In genomic region chr1:162736633-162737067, GRCh38 we compare ENCODE assay signal across 18 cellular contexts. TPM values are rescaled to one million over a fixed set of nuclear protein-coding genes. Genes with fewer than 3 reads are reported as not detected.
A peak's percentile ranks its signal among the peaks of the same experiment; 100 is the strongest.
DNase-seq lines count a peak whose midpoint lies in the region; ATAC-seq and TF ChIP-seq lines count a peak whose summit lies in the region.
"Had no signal": no experiment of that assay in that cellular context is flagged by ENCODE, and none has a peak within 500 bp of the region (broad histone marks: within the 10 kb centered on the region; RNA-seq: fewer than 3 reads in every experiment).

No MANE protein-coding gene starts in this region.

- WGBS in H9 (ENCODE audit: extremely low coverage, insufficient read length, low lambda C conversion rate) = no CpG with 5 or more reads among the region's 3 CpGs

- no peak overlapping the region for H2AFZ ChIP-seq in H9 (ENCODE audit: low read length)

- H3K9me3 ChIP-seq in H9 (ENCODE audit: control insufficient read depth, low read depth, low read length) = no peaks in the 10 kb centered on the region

- H2BK120ac ChIP-seq in H9 (ENCODE audit: low read depth, low read length, poor library complexity, severe bottlenecking) = no peak overlapping the region

- H3K27ac ChIP-seq in H9 (ENCODE audit: insufficient read length, low read depth, low read length) = no peak overlapping the region
- H3K27ac ChIP-seq: 22Rv1 had no signal

- no peak overlapping the region for H3K18ac ChIP-seq in H9 (ENCODE audit: insufficient read length, low read depth, low read length)

- no peak overlapping the region for H2BK12ac ChIP-seq in H9 (ENCODE audit: insufficient read length, low read depth, low read length)

- ATAC-seq in GM21786 (IDR thresholded peaks at IDR 0.05; ENCODE audit: unreplicated experiment) (peak; percentile 84), HG03280 (IDR thresholded peaks at IDR 0.05; ENCODE audit: unreplicated experiment) (peak; percentile 93)
- ATAC-seq: activated T-cell treated with anti-CD3 and anti-CD28 coated beads, Interleukin-2, amount 50 U/mL, for 72 hours had no signal

- no peaks in the 10 kb centered on the region for H3K4me1 ChIP-seq in H9 (ENCODE audit: insufficient read depth, low read length)

- no peak overlapping the region for H3K4ac ChIP-seq in H9 (ENCODE audit: low read depth, low read length)

- no peak overlapping the region for H2BK5ac ChIP-seq in H9 (ENCODE audit: insufficient read length, low read length)

- H3K27me3 Mint-ChIP-seq in activated CD4-positive, alpha-beta T cell treated with anti-CD3 and anti-CD28 coated beads, Interleukin-2, amount 10 ng/mL, durations not matched to agents 24 days and 14 days = no peaks in the 10 kb centered on the region
- H3K27me3 Mint-ChIP-seq in H9 (ENCODE audit: low read depth) = no peaks in the 10 kb centered on the region; the same call in 1 of the 2 replicates
- H3K27me3 Mint-ChIP-seq: brain had no signal

- H4K5ac ChIP-seq in H9 (ENCODE audit: insufficient read length, low read depth, low read length) = no peak overlapping the region

- H4K8ac ChIP-seq in H9 (replicated peaks; ENCODE audit: insufficient read length, low read depth, low read length) = no peak overlapping the region

- no peaks in the 10 kb centered on the region for H3K23me2 ChIP-seq in H9 (ENCODE audit: insufficient read length, low read depth, low read length, poor library complexity, severe bottlenecking)

- H3K27me3 ChIP-seq in H9 (ENCODE audit: insufficient read depth, low read length) = no peaks in the 10 kb centered on the region; the same call in 1 of the 2 replicates

- no peak for TF ChIP-seq CTCF in H9 (conservative IDR thresholded peaks at IDR 0.05)

- DNase-seq in activated CD4-positive, alpha-beta T cell treated with anti-CD3 and anti-CD28 coated beads, Interleukin-2, amount 10 ng/mL, durations not matched to agents 24 days and 14 days = no peak
- no peak for DNase-seq in activated CD4-positive, alpha-beta T cell treated with anti-CD3 and anti-CD28 coated beads, Interleukin-2, amount 50 U/mL, for 4 hours
- no peak for DNase-seq in H9
- no peak for DNase-seq in C1 segment of cervical spinal cord (lab: John Stamatoyannopoulos, UW)
- DNase-seq in UCSD-AML1 (lab: John Stamatoyannopoulos, UW; ENCODE audit: unreplicated experiment) = no peak
- no peak for DNase-seq in NCI-H1930 (lab: John Stamatoyannopoulos, UW)
- DNase-seq: activated CD4-positive, CD25-positive, alpha-beta regulatory T cell treated with anti-CD3 and anti-CD28 coated beads, Interleukin-2, amount 50 U/mL, for 72 hours; activated T-cell treated with anti-CD3 and anti-CD28 coated beads, Interleukin-2, amount 50 U/mL, for 72 hours; DMS153; hypothalamus; NCI-H82; occipital lobe; SIG-M5; stimulated activated naive CD4-positive, alpha-beta T cell treated with Interleukin-2 at 50 U/mL for 16 hours had no signal

- H3K14ac ChIP-seq in H9 (ENCODE audit: insufficient read depth, low read length) = no peak overlapping the region

- H3K27ac Mint-ChIP-seq in activated CD4-positive, alpha-beta T cell treated with anti-CD3 and anti-CD28 coated beads, Interleukin-2, amount 10 ng/mL, durations not matched to agents 24 days and 14 days = peak overlapping the region; percentile 64
- H3K27ac Mint-ChIP-seq in H9 = no peak overlapping the region
- H3K27ac Mint-ChIP-seq: activated T-cell treated with anti-CD3 and anti-CD28 coated beads, Interleukin-2, amount 50 U/mL, for 72 hours; brain had no signal

- no peaks in the 10 kb centered on the region for H3K79me2 ChIP-seq in H9 (ENCODE audit: insufficient read depth, low read length)

- intact Hi-C loops in activated CD4-positive, alpha-beta T cell treated with anti-CD3 and anti-CD28 coated beads, Interleukin-2, amount 10 ng/mL, durations not matched to agents 24 days and 14 days (cut with micrococcal nuclease) = no loop called here

- H2BK20ac ChIP-seq in H9 (ENCODE audit: low read depth, low read length, poor library complexity, severe bottlenecking) = no peak overlapping the region

- no peaks in the 10 kb centered on the region for H3K79me1 ChIP-seq in H9 (ENCODE audit: insufficient read depth, low read depth, low read length, poor library complexity, severe bottlenecking)

- H3K23ac ChIP-seq in H9 (ENCODE audit: insufficient read length, low read depth, low read length) = no peak overlapping the region

- H2AK5ac ChIP-seq in H9 (ENCODE audit: insufficient read length, low read length) = no peak overlapping the region

- no peak overlapping the region for H3T11ph ChIP-seq in H9 (ENCODE audit: low read length)

- no peak overlapping the region for H3K4me3 Mint-ChIP-seq in activated CD4-positive, alpha-beta T cell treated with anti-CD3 and anti-CD28 coated beads, Interleukin-2, amount 10 ng/mL, durations not matched to agents 24 days and 14 days
- H3K4me3 Mint-ChIP-seq in H9 = no peak overlapping the region
- H3K4me3 Mint-ChIP-seq: activated T-cell treated with anti-CD3 and anti-CD28 coated beads, Interleukin-2, amount 50 U/mL, for 72 hours; brain had no signal

- no peak overlapping the region for H3K4me2 ChIP-seq in H9 (ENCODE audit: insufficient read depth, insufficient read length, low read length)

- H3K36me3 Mint-ChIP-seq in activated CD4-positive, alpha-beta T cell treated with anti-CD3 and anti-CD28 coated beads, Interleukin-2, amount 10 ng/mL, durations not matched to agents 24 days and 14 days (ENCODE audit: low read depth) = no peaks in the 10 kb centered on the region
- H3K36me3 Mint-ChIP-seq in H9 (ENCODE audit: insufficient read depth in 1 of 3, low read depth in 3 of 3) = no peaks in the 10 kb centered on the region

- H2BK15ac ChIP-seq in H9 (ENCODE audit: low read depth, low read length) = no peak overlapping the region

- no peak overlapping the region for H3K9ac ChIP-seq in H9 (ENCODE audit: extremely low read depth, insufficient read length, low read length)

- no peak overlapping the region for H3K56ac ChIP-seq in H9 (ENCODE audit: insufficient read length, low read depth, low read length)

- no peaks in the 10 kb centered on the region for H3K4me1 Mint-ChIP-seq in activated CD4-positive, alpha-beta T cell treated with anti-CD3 and anti-CD28 coated beads, Interleukin-2, amount 10 ng/mL, durations not matched to agents 24 days and 14 days
- peaks cover 0 to 3% of the 10 kb centered on the region in 2 experiments; a peak in 2 of 4 replicates for H3K4me1 Mint-ChIP-seq in H9

- no peaks in the 10 kb centered on the region for H4K20me1 ChIP-seq in H9 (ENCODE audit: control insufficient read depth, insufficient read depth, insufficient read length)

- H3K9me3 Mint-ChIP-seq in activated CD4-positive, alpha-beta T cell treated with anti-CD3 and anti-CD28 coated beads, Interleukin-2, amount 10 ng/mL, durations not matched to agents 24 days and 14 days = no peaks in the 10 kb centered on the region
- no peaks in the 10 kb centered on the region; a peak in 2 of 5 replicates for H3K9me3 Mint-ChIP-seq in H9
- H3K9me3 Mint-ChIP-seq: activated T-cell treated with anti-CD3 and anti-CD28 coated beads, Interleukin-2, amount 50 U/mL, for 72 hours had no signal

- H4K91ac ChIP-seq in H9 (ENCODE audit: insufficient read length, low read depth, low read length) = no peak overlapping the region

RNA-seq across cellular contexts. Expression of gene HSD17B7, which starts 53.9 kb away (rescaled TPM):
- total RNA-seq in activated CD4-positive, alpha-beta T cell treated with anti-CD3 and anti-CD28 coated beads, Interleukin-2, amount 10 ng/mL, durations not matched to agents 24 days and 14 days = 26.7 and 28.7 TPM in 2 replicates
- total RNA-seq in H9 (2021) = 26.2 and 26.8 TPM in 2 replicates
